11 cellular contexts compared by ENCODE assay signal in the genomic region with DNA sequence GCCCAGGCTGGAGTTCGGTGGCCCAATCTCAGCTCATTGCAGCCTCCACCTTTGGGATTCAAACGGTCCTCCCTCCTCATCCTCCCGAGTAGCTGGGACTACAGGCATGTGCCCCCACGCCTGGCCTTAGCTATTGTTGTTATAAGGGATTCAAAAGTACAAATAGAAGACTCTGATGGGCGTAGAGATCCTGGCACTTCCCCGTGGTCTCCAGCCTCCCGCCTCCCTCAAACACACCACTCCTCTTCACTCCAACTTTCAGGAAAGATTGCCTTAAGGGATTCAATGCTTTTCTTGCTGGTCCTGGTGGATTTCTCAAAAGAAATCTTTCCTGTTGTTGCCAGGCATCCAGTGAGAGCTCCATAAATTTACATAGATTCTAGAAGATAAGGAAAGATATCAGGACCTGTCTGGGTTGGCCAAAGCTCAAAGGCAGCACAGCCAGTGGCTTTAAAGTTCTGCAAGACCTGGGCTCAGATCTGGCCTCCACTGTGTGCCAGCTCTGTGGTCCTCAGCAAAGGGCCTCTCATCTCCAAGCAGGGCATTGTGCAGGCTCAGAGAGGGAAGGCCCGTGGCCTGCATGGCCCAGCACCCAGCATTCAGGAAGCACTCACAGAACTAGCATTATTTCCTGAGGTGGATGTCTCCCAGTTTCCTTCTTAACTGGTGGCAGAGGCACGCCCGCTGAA. TPM values are rescaled to one million over a fixed set of nuclear protein-coding genes. Genes with fewer than 3 reads are reported as not detected.
DNase-seq lines count a peak whose midpoint lies in the region; ATAC-seq, FAIRE-seq and TF ChIP-seq lines count a peak whose summit lies in the region.
"Had no signal": no experiment of that assay in that cellular context is flagged by ENCODE, and none has a peak within 500 bp of the region (broad histone marks: within the 10 kb centered on the region; RNA-seq: fewer than 3 reads in every experiment).

No MANE protein-coding gene starts in this region.

- no peak for TF ChIP-seq POLR2A in K562 (conservative IDR thresholded peaks at IDR 0.05)
- TF ChIP-seq POLR2A in testis (IDR thresholded peaks at IDR 0.05): no peak

- peaks cover 54% of the 10 kb centered on the region for H4K20me1 ChIP-seq in K562 (replicated peaks; ENCODE audit: control insufficient read depth, insufficient read depth, low read length)

- H3K27ac ChIP-seq in K562 (ENCODE audit: extremely low read depth, low read depth, low read length): no peak overlapping the region
- no peak overlapping the region for H3K27ac ChIP-seq in lung (ENCODE audit: low read depth in 1 of 2, low read length in 1 of 2)
- H3K27ac ChIP-seq in testis: peak overlapping the region in 1 of 2 donors; percentile 16
- H3K27ac ChIP-seq: epithelial cell of prostate had no signal

- H3K4me3 Mint-ChIP-seq in activated naive CD4-positive, alpha-beta T cell treated with anti-CD3 and anti-CD28 coated beads for 36 hours: peak overlapping the region; percentile 61

- H3K36me3 Mint-ChIP-seq in activated naive CD4-positive, alpha-beta T cell treated with anti-CD3 and anti-CD28 coated beads for 36 hours (ENCODE audit: low read depth): no peaks in the 10 kb centered on the region

- TF ChIP-seq RAD21 in K562 (CRISPR knock-in tag; conservative IDR thresholded peaks at IDR 0.05 in 1 of 2, IDR thresholded peaks at IDR 0.05 in 1 of 2): no peak

- H3K9me3 ChIP-seq in K562 (replicated peaks; ENCODE audit: control insufficient read depth, insufficient read depth, low read depth, low read length) (no peaks in the 10 kb centered on the region), lung (ENCODE audit: control insufficient read depth in 2 of 2, insufficient read depth in 1 of 2, low read length in 1 of 2) (no peaks in the 10 kb centered on the region), testis (no peaks in the 10 kb centered on the region), mucosa of descending colon (no peaks in the 10 kb centered on the region)

- intact Hi-C loops in activated naive CD4-positive, alpha-beta T cell treated with anti-CD3 and anti-CD28 coated beads for 36 hours (cut with micrococcal nuclease): no loop called here
- intact Hi-C loops in K562 (cut with micrococcal nuclease) (no loop called here), testis (cut with DNase I; ENCODE audit: low total_unique reads) (no loop called here), mucosa of descending colon (cut with DNase I, micrococcal nuclease) (no loop called here)

- H3K4me1 ChIP-seq in K562 (replicated peaks in 1 of 2; ENCODE audit: control insufficient read depth in 2 of 2, insufficient read depth in 2 of 2, low read length in 2 of 2): peaks cover 28 to 66% of the 10 kb centered on the region in 2 experiments
- peaks cover 0 to under 1% of the 10 kb centered on the region in 2 donors for H3K4me1 ChIP-seq in lung (ENCODE audit: control insufficient read depth in 2 of 2, insufficient read depth in 2 of 2, low read length in 2 of 2)
- peaks cover 50% of the 10 kb centered on the region for H3K4me1 ChIP-seq in testis
- peaks cover 4% of the 10 kb centered on the region for H3K4me1 ChIP-seq in mucosa of descending colon (ENCODE audit: low read depth)

- TF ChIP-seq CTCF in K562 (IDR thresholded peaks at IDR 0.05 in 2 of 3, conservative IDR thresholded peaks at IDR 0.05 in 1 of 3; ENCODE audit: insufficient read depth in 2 of 3, low read depth in 1 of 3, low read length in 3 of 3) (no peak), lung (IDR thresholded peaks at IDR 0.05; ENCODE audit: control extremely low read depth, extremely low read depth) (no peak), testis (IDR thresholded peaks at IDR 0.05) (no peak), mucosa of descending colon (IDR thresholded peaks at IDR 0.05) (no peak)

- TF ChIP-seq EP300 in K562 (IDR thresholded peaks at IDR 0.05; ENCODE audit: low read length): no peak

- H3K4me2 ChIP-seq in K562 (ENCODE audit: insufficient read depth, low read length): peak overlapping the region; percentile 66; the same call in 1 of the 2 replicates

- ATAC-seq in K562 (no peak), lung (ENCODE audit: insufficient read depth, low FRiP score) (no peak), mucosa of descending colon (no peak), GM21367 (IDR thresholded peaks at IDR 0.05; ENCODE audit: unreplicated experiment) (no peak)

- no peak overlapping the region for H3K27ac Mint-ChIP-seq in activated naive CD4-positive, alpha-beta T cell treated with anti-CD3 and anti-CD28 coated beads for 36 hours

- no peaks in the 10 kb centered on the region for H3K9me3 Mint-ChIP-seq in activated naive CD4-positive, alpha-beta T cell treated with anti-CD3 and anti-CD28 coated beads for 36 hours

- H3K4me3 ChIP-seq in K562 (no peak overlapping the region), lung (peak overlapping the region; percentile 28), testis (peak overlapping the region; percentile 56 to 68), mucosa of descending colon (no peak overlapping the region)

- peaks cover 3% of the 10 kb centered on the region for H3K4me1 Mint-ChIP-seq in activated naive CD4-positive, alpha-beta T cell treated with anti-CD3 and anti-CD28 coated beads for 36 hours (ENCODE audit: low read depth)

- WGBS in K562 (ENCODE audit: insufficient coverage, low coverage, missing lambda C conversion rate): 12% methylated on average over 10 of the region's 10 CpGs
- 52 to 69% methylated on average over 10 of the region's 10 CpGs for WGBS in lung, 2 donors
- 23% methylated on average over 6 to 10 of the region's 10 CpGs for WGBS in testis, 2 donors

- H3K36me3 ChIP-seq in K562 (ENCODE audit: control insufficient read depth, insufficient read depth, low read length) (no peaks in the 10 kb centered on the region), lung (ENCODE audit: control insufficient read depth in 2 of 2, insufficient read depth in 2 of 2, low read length in 2 of 2) (no peaks in the 10 kb centered on the region), testis (ENCODE audit: low read depth, missing control alignments) (no peaks in the 10 kb centered on the region), mucosa of descending colon (ENCODE audit: low read depth) (no peaks in the 10 kb centered on the region)

- POLR2A ChIA-PET in K562 (lab: Yijun Ruan, JAX): interaction anchor here (0.6 to 99.3 kb wide), 14 partner anchors 1 to 211 kb away, joined by 3 to 3336 read pairs (median 4); partner anchors contain the start of genes AIF1L and NUP214

- no peak for DNase-seq in activated naive CD4-positive, alpha-beta T cell treated with anti-CD3 and anti-CD28 coated beads for 36 hours
- DNase-seq in activated naive CD4-positive, alpha-beta T cell treated with Interleukin-2 at 50 U/mL for 16 hours: no peak
- DNase-seq in K562 (ENCODE audit: extremely low read depth in 1 of 4, low spot score in 3 of 4): no peak
- DNase-seq in lung (ENCODE audit: low spot score): no peak
- DNase-seq in testis: no peak
- DNase-seq in mucosa of descending colon: no peak
- no peak for DNase-seq in midbrain (lab: John Stamatoyannopoulos, UW)
- DNase-seq: AML-193 had no signal

- in situ Hi-C loops in K562 (cut with MboI): no loop called here

- CTCF ChIA-PET in activated naive CD4-positive, alpha-beta T cell treated with anti-CD3 and anti-CD28 coated beads for 36 hours (lab: Charles Lee): no interaction called here
- CTCF ChIA-PET in K562 (lab: Yijun Ruan, JAX; ENCODE audit: low intra/inter-chr PET ratio): interaction anchor here (1.2 kb wide), 1 partner anchor 156 kb away, joined by 3 read pairs; no protein-coding TSS in a partner anchor

- no peaks in the 10 kb centered on the region for H3K79me2 ChIP-seq in K562 (ENCODE audit: control insufficient read depth, insufficient read depth, low read length)

- FAIRE-seq in K562 (lab: Jason Lieb, UNC): no peak
- FAIRE-seq: H54 had no signal

- BruUV-seq in K562 (replicated peaks; lab: Mats Ljungman, UMichigan): no TSS peak

- peaks cover 28% of the 10 kb centered on the region for H3K27me3 Mint-ChIP-seq in activated naive CD4-positive, alpha-beta T cell treated with anti-CD3 and anti-CD28 coated beads for 36 hours (ENCODE audit: low read depth)

- H2AFZ ChIP-seq in K562 (ENCODE audit: low read depth, low read length): no peak overlapping the region

- H3K27me3 ChIP-seq in K562 (ENCODE audit: control insufficient read depth in 2 of 2, insufficient read depth in 2 of 2, low read length in 2 of 2): peaks cover 61 to 84% of the 10 kb centered on the region in 2 experiments
- no peaks in the 10 kb centered on the region for H3K27me3 ChIP-seq in lung (ENCODE audit: control insufficient read depth, insufficient read depth)
- H3K27me3 ChIP-seq in testis: no peaks in the 10 kb centered on the region

- H3K9ac ChIP-seq in K562 (ENCODE audit: insufficient read depth in 1 of 2, low read depth in 2 of 2, low read length in 2 of 2): peak overlapping the region in 1 of 2 experiments; percentile 85; a peak in 2 of 4 replicates

- H3K9me1 ChIP-seq in K562 (ENCODE audit: control insufficient read depth, insufficient read depth, low read length): peaks cover 4% of the 10 kb centered on the region

RNA-seq across cellular contexts. Expression of gene AIF1L, which starts 1.1 kb away (rescaled TPM):
- total RNA-seq in activated naive CD4-positive, alpha-beta T cell treated with anti-CD3 and anti-CD28 coated beads for 36 hours: 1 to 10 TPM; 1.4 to 1.8 TPM
- 2.2 and 5.3 TPM in 2 replicates for total RNA-seq in K562 (2011; cell fraction: chromatin; rRNA removed; ENCODE audit: low replicate concordance)
- total RNA-seq in K562 (2011; cell fraction: nucleolus; rRNA removed): 2.8 and 4.3 TPM in 2 replicates
- total RNA-seq in K562 (2011; cell fraction: nucleoplasm; rRNA removed): 4.3 and 5.2 TPM in 2 replicates
- total RNA-seq in K562 (2014; rRNA removed) (0.86 and 1.1 TPM in 2 replicates), K562 (2014; rRNA removed; fragmentation: Illumina TruSeq; extraction: Trizol) (1.3 and 1.5 TPM in 2 replicates), K562 (2015; rRNA removed; fragmentation: Illumina TruSeq; extraction: Trizol) (0.68 and 0.76 TPM in 2 replicates), K562 (2021) (1.7 and 2.0 TPM in 2 replicates), lung (10 to 100 TPM in 1 of 2 donors, 1 to 10 TPM in 1; 9.3 to 16.5 TPM), testis (10 to 100 TPM in 1 of 2 donors, 1 to 10 TPM in 1; 8.3 to 14.9 TPM), mucosa of descending colon (1 to 10 TPM; 1.4 to 5.6 (median 5.0) TPM)
- polyA plus RNA-seq in K562 (2011; rRNA removed) (5.9 and 9.1 TPM in 2 replicates), K562 (2014; fragmentation: Illumina TruSeq; extraction: Trizol) (2.3 and 2.6 TPM in 2 replicates), K562 (2014; fragmentation: Nextera tagmentation; extraction: Ambion mirVana) (under 1 TPM; 0.34 to 0.77 TPM), K562 (2014; rRNA removed) (1.6 TPM in 2 replicates), lung (1 to 10 TPM; 3.2 to 4.5 TPM), testis (ENCODE audit: insufficient read depth, low read depth, low replicate concordance) (24.6 TPM)
- 4.5 and 4.9 TPM in 2 replicates for polyA plus RNA-seq in K562 (2011; cell fraction: cytosol; rRNA removed)
- polyA plus RNA-seq in K562 (2011; cell fraction: nucleus; rRNA removed): 3.3 and 4.2 TPM in 2 replicates
- polyA plus RNA-seq in K562 (2012): 2.7 and 2.8 TPM in 2 replicates
- 6.6 and 8.9 TPM in 2 replicates for polyA minus RNA-seq in K562 (2011; rRNA and poly(A)+ RNA removed)
- polyA minus RNA-seq in K562 (2011; cell fraction: cytosol; rRNA and poly(A)+ RNA removed): 1.5 and 4.4 TPM in 2 replicates
- 1.1 and 1.9 TPM in 2 replicates for polyA minus RNA-seq in K562 (2011; cell fraction: nucleus; rRNA and poly(A)+ RNA removed)

RNA-seq across cellular contexts. Expression of gene NUP214, which starts 28.0 kb away (rescaled TPM):
- 10 to 100 TPM; 40.2 to 41.1 TPM for total RNA-seq in activated naive CD4-positive, alpha-beta T cell treated with anti-CD3 and anti-CD28 coated beads for 36 hours
- total RNA-seq in K562 (2011; cell fraction: chromatin; rRNA removed; ENCODE audit: low replicate concordance): 1,024 and 1,416 TPM in 2 replicates
- 573 and 642 TPM in 2 replicates for total RNA-seq in K562 (2011; cell fraction: nucleolus; rRNA removed)
- total RNA-seq in K562 (2011; cell fraction: nucleoplasm; rRNA removed): 885 and 1,103 TPM in 2 replicates
- total RNA-seq in K562 (2014; rRNA removed) (62.4 and 102 TPM in 2 replicates), K562 (2014; rRNA removed; fragmentation: Illumina TruSeq; extraction: Trizol) (123 and 134 TPM in 2 replicates), K562 (2015; rRNA removed; fragmentation: Illumina TruSeq; extraction: Trizol) (133 and 136 TPM in 2 replicates), K562 (2021) (332 and 336 TPM in 2 replicates), lung (10 to 100 TPM; 48.0 to 60.7 TPM), testis (100 to 1,000 TPM; 190 to 250 TPM), mucosa of descending colon (10 to 100 TPM; 56.1 to 57.9 (median 56.5) TPM)
- polyA plus RNA-seq in K562 (2011; rRNA removed) (56.9 and 113 TPM in 2 replicates), K562 (2014; fragmentation: Illumina TruSeq; extraction: Trizol) (207 and 246 TPM in 2 replicates), K562 (2014; fragmentation: Nextera tagmentation; extraction: Ambion mirVana) (10 to 100 TPM; 78.9 to 81.6 TPM), K562 (2014; rRNA removed) (97.1 and 106 TPM in 2 replicates), lung (10 to 100 TPM; 23.5 to 27.5 TPM), testis (ENCODE audit: insufficient read depth, low read depth, low replicate concordance) (237 TPM)
- polyA plus RNA-seq in K562 (2011; cell fraction: cytosol; rRNA removed): 104 and 108 TPM in 2 replicates
- 257 and 304 TPM in 2 replicates for polyA plus RNA-seq in K562 (2011; cell fraction: nucleus; rRNA removed)
- 133 and 153 TPM in 2 replicates for polyA plus RNA-seq in K562 (2012)
- polyA minus RNA-seq in K562 (2011; rRNA and poly(A)+ RNA removed): 271 and 342 TPM in 2 replicates
- 256 and 329 TPM in 2 replicates for polyA minus RNA-seq in K562 (2011; cell fraction: cytosol; rRNA and poly(A)+ RNA removed)
- 324 and 515 TPM in 2 replicates for polyA minus RNA-seq in K562 (2011; cell fraction: nucleus; rRNA and poly(A)+ RNA removed)

Comparison
In these comparisons a context has a peak if more than half of its experiments do, and no peak if none do; other contexts are left out.
1. H3K4me3 ChIP-seq: peak in lung (single experiment) and testis (2 of 2); none in K562 (single experiment) and mucosa of descending colon (single experiment).